8 cellular contexts compared by ENCODE assay signal in the genomic region with DNA sequence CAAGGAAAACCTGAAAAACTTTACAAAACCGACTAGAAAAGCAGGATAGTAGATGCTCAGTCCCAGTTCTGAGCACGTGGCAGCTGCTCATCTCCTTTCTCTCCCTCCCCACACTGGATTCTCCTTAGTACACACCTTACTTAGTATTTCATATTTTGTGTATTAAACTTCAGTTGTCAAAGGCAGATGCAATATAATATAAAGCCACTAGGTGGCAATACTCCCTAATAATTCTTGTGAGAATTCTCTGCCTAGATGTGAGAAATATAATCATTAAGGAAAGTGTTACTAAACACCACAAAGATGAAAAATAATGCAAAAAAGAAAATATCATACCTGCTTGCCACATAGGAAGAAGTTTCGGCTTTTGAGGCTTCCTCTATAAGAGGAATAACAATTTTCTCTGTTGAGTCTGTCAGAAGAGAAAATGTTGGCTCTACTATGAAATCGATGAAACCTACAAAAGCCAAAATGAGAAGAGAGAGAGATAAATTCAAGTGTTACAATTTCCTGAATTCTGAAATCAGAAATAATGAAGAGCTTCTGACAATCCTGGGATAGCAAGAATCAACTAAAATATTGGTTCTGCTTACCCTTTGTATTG.
DNase-seq lines count a peak whose midpoint lies in the region; ATAC-seq and TF ChIP-seq lines count a peak whose summit lies in the region.

No MANE protein-coding gene starts in this region.

- H3K9me3 Mint-ChIP-seq in CD14-positive monocyte (peaks cover 3 to 10% (median 3%) of the 10 kb centered on the region in 7 donors), neural progenitor cell (peaks cover 18% of the 10 kb centered on the region)

- H3K4me3 ChIP-seq in Karpas-422 (ENCODE audit: low read length) (no peak overlapping the region), neural progenitor cell (no peak overlapping the region)

- H4K20me1 ChIP-seq in Karpas-422 (ENCODE audit: insufficient read depth, low read depth, low read length) = no peaks in the 10 kb centered on the region
- H4K20me1 ChIP-seq in neural progenitor cell (ENCODE audit: low read depth) = no peaks in the 10 kb centered on the region

- no peaks in the 10 kb centered on the region for H3K4me1 ChIP-seq in Karpas-422 (ENCODE audit: low read length)
- H3K4me1 ChIP-seq in neural progenitor cell = no peaks in the 10 kb centered on the region

- H2AFZ ChIP-seq in Karpas-422 (ENCODE audit: low read length) (no peak overlapping the region), neural progenitor cell (replicated peaks) (peak overlapping the region; percentile 54)

- H3K27ac Mint-ChIP-seq in CD14-positive monocyte = no peak overlapping the region
- no peak overlapping the region for H3K27ac Mint-ChIP-seq in neural progenitor cell

- intact Hi-C loops in CD14-positive monocyte (cut with micrococcal nuclease) = loop anchor here (5.0 kb wide), 2 partner anchors 466 to 791 kb away; no protein-coding TSS in a partner anchor

- H3K36me3 ChIP-seq in Karpas-422 (ENCODE audit: insufficient read depth, low read length) = no peaks in the 10 kb centered on the region
- H3K36me3 ChIP-seq in neural progenitor cell = no peaks in the 10 kb centered on the region

- no peaks in the 10 kb centered on the region for H3K9me3 ChIP-seq in Karpas-422 (ENCODE audit: low read length)
- no peaks in the 10 kb centered on the region for H3K9me3 ChIP-seq in neural progenitor cell (ENCODE audit: low read depth)

- no peak overlapping the region for H3K4me2 ChIP-seq in Karpas-422 (ENCODE audit: low read depth, low read length, poor library complexity, severe bottlenecking)
- H3K4me2 ChIP-seq in neural progenitor cell = no peak overlapping the region

- no peaks in the 10 kb centered on the region for H3K36me3 Mint-ChIP-seq in CD14-positive monocyte
- H3K36me3 Mint-ChIP-seq in neural progenitor cell = peaks cover 16% of the 10 kb centered on the region

- ATAC-seq in GM19372 (IDR thresholded peaks at IDR 0.05; ENCODE audit: low read depth, unreplicated experiment) (peak; percentile 63), GM19035 (IDR thresholded peaks at IDR 0.05; ENCODE audit: unreplicated experiment) (no peak)

- H3K9ac ChIP-seq in Karpas-422 (ENCODE audit: low read length) = no peak overlapping the region
- H3K9ac ChIP-seq in neural progenitor cell = no peak overlapping the region

- H3K4me1 Mint-ChIP-seq in CD14-positive monocyte (no peaks in the 10 kb centered on the region), neural progenitor cell (peaks cover 9% of the 10 kb centered on the region)

- H3K27me3 Mint-ChIP-seq in CD14-positive monocyte (ENCODE audit: low read depth in 3 of 3) (peaks cover 0 to 3% (median 0%) of the 10 kb centered on the region in 3 donors), neural progenitor cell (ENCODE audit: insufficient read depth, low read depth) (peaks cover 2% of the 10 kb centered on the region)

- DNase-seq in CD14-positive monocyte (ENCODE audit: low spot score) (no peak), Karpas-422 (peak; percentile 83), RKO (ENCODE audit: low spot score) (peak; percentile 52), erythroblast (lab: John Stamatoyannopoulos, UW) (peak; percentile 11 to 53), neural progenitor cell (ENCODE audit: low spot score) (peak; percentile 34)
- no peak for DNase-seq in activated CD4-positive, alpha-beta T cell treated with anti-CD3 and anti-CD28 coated beads for 48 hours

- H3K9me2 ChIP-seq in Karpas-422 (replicated peaks; ENCODE audit: insufficient read depth, low read length) = no peaks in the 10 kb centered on the region

- TF ChIP-seq CTCF in CD14-positive monocyte (IDR thresholded peaks at IDR 0.05) (peak; percentile 84), neural progenitor cell (IDR thresholded peaks at IDR 0.05) (peak; percentile 83)

- no peaks in the 10 kb centered on the region for H3K79me2 ChIP-seq in Karpas-422 (ENCODE audit: low read length)
- no peaks in the 10 kb centered on the region for H3K79me2 ChIP-seq in neural progenitor cell (ENCODE audit: low read depth)

- H3K27me3 ChIP-seq in Karpas-422 (ENCODE audit: low read length) = no peaks in the 10 kb centered on the region
- H3K27me3 ChIP-seq in neural progenitor cell = no peaks in the 10 kb centered on the region

- no peak overlapping the region for H3K27ac ChIP-seq in Karpas-422 (ENCODE audit: low read length)
- no peak overlapping the region for H3K27ac ChIP-seq in neural progenitor cell

- H3K4me3 Mint-ChIP-seq in CD14-positive monocyte (no peak overlapping the region), neural progenitor cell (no peak overlapping the region)

- no peaks in the 10 kb centered on the region for H3F3A ChIP-seq in neural progenitor cell (ENCODE audit: low read depth)

- TF ChIP-seq POLR2A in erythroblast (IDR thresholded peaks at IDR 0.05; ENCODE audit: low read length) = no peak

Comparison
In these comparisons a context has a peak if more than half of its experiments do, and no peak if none do; other contexts are left out.
1. DNase-seq: peak in Karpas-422 (single experiment), RKO (single experiment), erythroblast (2 of 2) and neural progenitor cell (single experiment); none in CD14-positive monocyte (single experiment) and activated CD4-positive, alpha-beta T cell treated with anti-CD3 and anti-CD28 coated beads for 48 hours (single experiment).